Comparison of ENCODE assay signal across 1 cellular context in genomic region chr11:61912991-61913698, GRCh38.
TF ChIP-seq lines count a peak whose summit lies in the region.

No MANE protein-coding gene starts in this region.

TF ChIP-seq in H1, 55 proteins besides CTCF, POLR2A, EP300 and RAD21:
- no peak for TF ChIP-seq BRCA1 (IDR thresholded peaks at IDR 0.05; ENCODE audit: low read depth, low read length)
- TF ChIP-seq CBX8 (IDR thresholded peaks at IDR 0.05; ENCODE audit: borderline replicate concordance, low read depth, low read length): no peak
- no peak for TF ChIP-seq NRF1 (IDR thresholded peaks at IDR 0.05; ENCODE audit: low read depth, low read length)
- no peak for TF ChIP-seq GABPA (IDR thresholded peaks at IDR 0.05; ENCODE audit: borderline replicate concordance, insufficient read depth, low read length)
- TF ChIP-seq BCL11A (IDR thresholded peaks at IDR 0.05; ENCODE audit: low read depth in 2 of 2, low read length in 2 of 2): no peak
- no peak for TF ChIP-seq KDM5A (IDR thresholded peaks at IDR 0.05; ENCODE audit: low read length)
- no peak for TF ChIP-seq FOSL1 (IDR thresholded peaks at IDR 0.05; ENCODE audit: insufficient read depth, low read depth, low read length)
- TF ChIP-seq MAX (IDR thresholded peaks at IDR 0.05): no peak
- no peak for TF ChIP-seq SP1 (IDR thresholded peaks at IDR 0.05; ENCODE audit: low read depth, low read length)
- TF ChIP-seq SUZ12 (IDR thresholded peaks at IDR 0.05; ENCODE audit: low read length): no peak
- no peak for TF ChIP-seq JUND (IDR thresholded peaks at IDR 0.05; ENCODE audit: low read length)
- no peak for TF ChIP-seq HDAC2 (IDR thresholded peaks at IDR 0.05; ENCODE audit: borderline replicate concordance in 1 of 2, low read depth in 2 of 2, low read length in 2 of 2)
- no peak for TF ChIP-seq SIN3A (conservative IDR thresholded peaks at IDR 0.05 in 1 of 2, IDR thresholded peaks at IDR 0.05 in 1 of 2; ENCODE audit: low read depth in 1 of 2, low read length in 2 of 2)
- TF ChIP-seq KDM4A (IDR thresholded peaks at IDR 0.05; ENCODE audit: low read depth, low read length, severe bottlenecking): no peak
- TF ChIP-seq BACH1 (IDR thresholded peaks at IDR 0.05; ENCODE audit: low read length): no peak
- no peak for TF ChIP-seq TAF1 (IDR thresholded peaks at IDR 0.05; ENCODE audit: low read depth, low read length)
- no peak for TF ChIP-seq EZH2 (IDR thresholded peaks at IDR 0.05; ENCODE audit: low read depth, low read length, severe bottlenecking)
- TF ChIP-seq POU5F1 (IDR thresholded peaks at IDR 0.05; ENCODE audit: low read depth, low read length): no peak
